Comparison of ENCODE assay signal across 11 cellular contexts in the genomic region with DNA sequence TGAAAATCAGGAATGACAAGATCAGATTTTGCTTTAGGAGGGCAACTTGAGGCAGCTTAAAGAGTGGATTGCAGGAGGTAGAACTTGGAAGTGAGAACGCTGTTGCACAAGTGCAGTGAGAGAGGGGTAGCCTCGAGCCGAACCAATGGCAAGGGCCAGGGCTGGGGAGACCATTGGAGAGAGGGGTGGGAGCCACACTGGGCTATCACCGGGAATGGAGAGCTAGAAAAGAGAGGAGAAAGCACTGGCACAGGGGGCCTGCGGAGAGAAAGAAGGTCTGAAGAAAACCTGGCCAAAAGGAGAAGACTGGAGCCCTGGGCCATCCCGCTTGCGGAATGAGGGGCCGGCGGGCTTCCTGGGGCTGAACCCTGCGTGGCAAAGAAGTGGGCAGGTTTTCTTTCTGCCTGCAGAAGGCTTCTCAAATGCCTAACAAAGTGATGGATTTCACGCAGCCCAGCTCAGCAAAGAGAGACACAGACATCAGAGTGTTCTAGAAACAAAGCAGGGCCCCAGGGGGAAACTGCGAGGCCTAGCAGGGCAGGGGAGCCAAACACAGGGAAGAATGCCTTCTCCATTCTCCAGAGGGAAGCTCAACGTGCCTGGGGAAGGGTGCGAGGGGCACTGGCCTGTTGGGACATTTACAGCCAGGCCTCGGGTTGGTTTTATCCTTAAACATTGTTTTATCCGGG. TPM values are rescaled to one million over a fixed set of nuclear protein-coding genes. Genes with fewer than 3 reads are reported as not detected.
DNase-seq lines count a peak whose midpoint lies in the region; ATAC-seq and TF ChIP-seq lines count a peak whose summit lies in the region.
"Had no signal": no experiment of that assay in that cellular context is flagged by ENCODE, and none has a peak within 500 bp of the region (broad histone marks: within the 10 kb centered on the region; RNA-seq: fewer than 3 reads in every experiment).

No MANE protein-coding gene starts in this region.

- CTCF ChIA-PET in CD8-positive, alpha-beta memory T cell (lab: Charles Lee), result interaction anchor here (1.4 kb wide), 1 partner anchor 46 kb away, joined by 3 read pairs; no protein-coding TSS in a partner anchor

- peaks cover 6% of the 10 kb centered on the region for H3K36me3 ChIP-seq in CD8-positive, alpha-beta memory T cell (ENCODE audit: insufficient read depth, low read length)
- no peaks in the 10 kb centered on the region for H3K36me3 ChIP-seq in neuronal stem cell (replicated peaks in 1 of 2; ENCODE audit: control insufficient read depth in 2 of 2, insufficient read depth in 2 of 2, low read length in 2 of 2)
- H3K36me3 ChIP-seq: esophagus muscularis mucosa, SJCRH30 had no signal

- H3K18ac ChIP-seq in neuronal stem cell (ENCODE audit: low read length), result peak overlapping the region; percentile 65

- peaks cover 0 to 14% (median 3%) of the 10 kb centered on the region in 3 donors for H3K36me3 Mint-ChIP-seq in CD8-positive, alpha-beta memory T cell
- H3K36me3 Mint-ChIP-seq in IgD-negative memory B cell, result no peaks in the 10 kb centered on the region
- no peaks in the 10 kb centered on the region for H3K36me3 Mint-ChIP-seq in brain

- H4K91ac ChIP-seq in neuronal stem cell (ENCODE audit: low read depth, low read length, poor library complexity), result no peak overlapping the region

- peak overlapping the region; percentile 81 for H2AFZ ChIP-seq in neuronal stem cell (ENCODE audit: low read length)

- H3K27ac ChIP-seq in CD8-positive, alpha-beta memory T cell (ENCODE audit: low read depth, low read length), result no peak overlapping the region
- no peak overlapping the region for H3K27ac ChIP-seq in neuronal stem cell (replicated peaks; ENCODE audit: low read length)
- no peak overlapping the region for H3K27ac ChIP-seq in right cardiac atrium (ENCODE audit: low read length)
- H3K27ac ChIP-seq: SJCRH30 had no signal

- H3K27me3 Mint-ChIP-seq in CD8-positive, alpha-beta memory T cell, result no peaks in the 10 kb centered on the region
- H3K27me3 Mint-ChIP-seq in IgD-negative memory B cell, result no peaks in the 10 kb centered on the region
- H3K27me3 Mint-ChIP-seq in brain, result peaks cover 3% of the 10 kb centered on the region

- H2BK5ac ChIP-seq in neuronal stem cell (ENCODE audit: low read length), result no peak overlapping the region

- H3K4ac ChIP-seq in neuronal stem cell (ENCODE audit: low read length), result no peak overlapping the region

- peaks cover 21 to 40% (median 33%) of the 10 kb centered on the region in 3 donors for H3K4me1 Mint-ChIP-seq in CD8-positive, alpha-beta memory T cell
- peaks cover 14 to 33% (median 26%) of the 10 kb centered on the region in 3 donors for H3K4me1 Mint-ChIP-seq in IgD-negative memory B cell
- peaks cover 61% of the 10 kb centered on the region for H3K4me1 Mint-ChIP-seq in brain

- no peaks in the 10 kb centered on the region for H3K27me3 ChIP-seq in CD8-positive, alpha-beta memory T cell (ENCODE audit: insufficient read depth, low read length, poor library complexity, severe bottlenecking)
- peaks cover 0 to 73% (median 13%) of the 10 kb centered on the region in 3 experiments for H3K27me3 ChIP-seq in neuronal stem cell (ENCODE audit: control insufficient read depth in 3 of 3, insufficient read depth in 3 of 3, low read depth in 1 of 3, low read length in 3 of 3)
- no peaks in the 10 kb centered on the region for H3K27me3 ChIP-seq in right cardiac atrium (ENCODE audit: control insufficient read depth, insufficient read depth)
- H3K27me3 ChIP-seq: esophagus muscularis mucosa had no signal

- H3K9me3 Mint-ChIP-seq in CD8-positive, alpha-beta memory T cell, result no peaks in the 10 kb centered on the region
- no peaks in the 10 kb centered on the region for H3K9me3 Mint-ChIP-seq in IgD-negative memory B cell
- peaks cover 0 to 3% (median 0%) of the 10 kb centered on the region in 5 experiments for H3K9me3 Mint-ChIP-seq in brain

- H3K79me1 ChIP-seq in neuronal stem cell (ENCODE audit: low read depth, low read length), result no peaks in the 10 kb centered on the region

- peak overlapping the region; percentile 76 for H2AK5ac ChIP-seq in neuronal stem cell (ENCODE audit: low read depth, low read length)

- POLR2A ChIA-PET in CD8-positive, alpha-beta memory T cell (lab: Charles Lee), result no interaction called here

- no peak for DNase-seq in CD8-positive, alpha-beta memory T cell
- DNase-seq in neuronal stem cell (ENCODE audit: low spot score) (no peak), kidney glomerular epithelial cell (lab: John Stamatoyannopoulos, UW) (no peak), right cardiac atrium (no peak)
- DNase-seq in activated effector memory CD4-positive, alpha-beta T cell treated with Interleukin-2 at 50 U/mL for 16 hours, result no peak
- DNase-seq: NCI-H524 treated with DMSO at 0.1 percent for 48 hours, SJCRH30 had no signal

- no CpG with 5 or more reads among the region's 16 CpGs for WGBS in neuronal stem cell (ENCODE audit: extremely low coverage in 2 of 2, insufficient read length in 2 of 2, insufficient replicate concordance in 1 of 2), 2 donors
- 89% methylated on average over 16 of the region's 16 CpGs for WGBS in right cardiac atrium

- no peak overlapping the region for H3K14ac ChIP-seq in neuronal stem cell (ENCODE audit: low read length)

- H3K4me1 ChIP-seq in CD8-positive, alpha-beta memory T cell (ENCODE audit: insufficient read depth, low read length), result peaks cover 21% of the 10 kb centered on the region
- H3K4me1 ChIP-seq in neuronal stem cell (ENCODE audit: control insufficient read depth in 2 of 2, insufficient read depth in 1 of 2, low read depth in 1 of 2, low read length in 2 of 2) (peaks cover 9 to 10% of the 10 kb centered on the region in 2 donors), right cardiac atrium (ENCODE audit: control insufficient read depth, insufficient read depth, low read length) (peaks cover 2% of the 10 kb centered on the region)
- H3K4me1 ChIP-seq: SJCRH30 had no signal

- H3K27ac Mint-ChIP-seq in CD8-positive, alpha-beta memory T cell, result peak overlapping the region in 7 of 8 donors; percentile 8 to 92 (median 78)
- peak overlapping the region; percentile 89 to 98 (median 91) for H3K27ac Mint-ChIP-seq in IgD-negative memory B cell
- peak overlapping the region in 4 of 5 experiments; percentile 44 to 86 (median 76) for H3K27ac Mint-ChIP-seq in brain

- no peak for ATAC-seq in HG03097 (IDR thresholded peaks at IDR 0.05; ENCODE audit: low FRiP score, unreplicated experiment)
- ATAC-seq in right cardiac atrium, result no peak

- peak overlapping the region; percentile 45 for H2BK15ac ChIP-seq in neuronal stem cell (ENCODE audit: low read length)

- intact Hi-C loops in right cardiac atrium (cut with DNase I), result no loop called here

- no peak overlapping the region for H3K4me2 ChIP-seq in neuronal stem cell (ENCODE audit: insufficient read depth, low read length, poor library complexity, severe bottlenecking)

- H3K23ac ChIP-seq in neuronal stem cell (ENCODE audit: low read depth, low read length, poor library complexity), result no peak overlapping the region

- H2BK12ac ChIP-seq in neuronal stem cell (ENCODE audit: low read length), result peak overlapping the region; percentile 95

- no peak for TF ChIP-seq CTCF in brain (conservative IDR thresholded peaks at IDR 0.05)

- no peak overlapping the region for H3K9ac ChIP-seq in neuronal stem cell (ENCODE audit: low read depth, low read length, poor library complexity)

- H4K8ac ChIP-seq in neuronal stem cell (ENCODE audit: low read depth, low read length), result no peak overlapping the region

- no peak overlapping the region for H2BK120ac ChIP-seq in neuronal stem cell (ENCODE audit: low read depth, low read length)

- H3K9me3 ChIP-seq in CD8-positive, alpha-beta memory T cell (ENCODE audit: low read length), result no peaks in the 10 kb centered on the region
- H3K9me3 ChIP-seq in neuronal stem cell (replicated peaks in 1 of 2; ENCODE audit: control insufficient read depth in 2 of 2, insufficient read depth in 1 of 2, low read depth in 1 of 2, low read length in 2 of 2), result no peaks in the 10 kb centered on the region
- H3K9me3 ChIP-seq in right cardiac atrium (ENCODE audit: control insufficient read depth, low read length), result no peaks in the 10 kb centered on the region
- H3K9me3 ChIP-seq: esophagus muscularis mucosa, SJCRH30 had no signal

- H3K4me3 ChIP-seq in CD8-positive, alpha-beta memory T cell (ENCODE audit: low read length), result no peak overlapping the region
- H3K4me3 ChIP-seq in neuronal stem cell (ENCODE audit: low read length in 2 of 2) (no peak overlapping the region), right cardiac atrium (ENCODE audit: low read length) (no peak overlapping the region)
- H3K4me3 ChIP-seq: SJCRH30 had no signal

- H3K4me3 Mint-ChIP-seq in CD8-positive, alpha-beta memory T cell, result peak overlapping the region; percentile 82 to 92 (median 87)
- peak overlapping the region; percentile 73 to 95 (median 86) for H3K4me3 Mint-ChIP-seq in IgD-negative memory B cell
- H3K4me3 Mint-ChIP-seq in brain, result peak overlapping the region; percentile 75 to 85 (median 84)

RNA-seq across cellular contexts. Expression of gene SLC37A1, which starts 1.2 kb away (rescaled TPM):
- 10 to 100 TPM; 16.6 to 16.9 TPM for total RNA-seq in CD8-positive, alpha-beta memory T cell
- 6.5 TPM for polyA plus RNA-seq in CD8-positive, alpha-beta memory T cell
- 14.8 TPM for polyA plus RNA-seq in IgD-negative memory B cell
- polyA plus RNA-seq in brain (ENCODE audit: insufficient read depth, low read depth, low replicate concordance), result 36.1 TPM
- polyA plus RNA-seq in neuronal stem cell (2013, experiment 1 of 2), result 9.1 TPM
- 8.5 TPM for polyA plus RNA-seq in neuronal stem cell (2013, experiment 2 of 2)
- 1 to 10 TPM; 2.7 to 2.9 (median 2.9) TPM for total RNA-seq in right cardiac atrium
- polyA plus RNA-seq in right cardiac atrium, result 1.9 TPM
- total RNA-seq: SJCRH30 had no signal

RNA-seq across cellular contexts. Expression of gene RSPH1, which starts 16.5 kb away (rescaled TPM):
- not detected for total RNA-seq in CD8-positive, alpha-beta memory T cell
- not detected for polyA plus RNA-seq in CD8-positive, alpha-beta memory T cell
- polyA plus RNA-seq in IgD-negative memory B cell (not detected), brain (ENCODE audit: insufficient read depth, low read depth, low replicate concordance) (9.1 TPM), right cardiac atrium (not detected)
- polyA plus RNA-seq in neuronal stem cell (2013, experiment 1 of 2), result 0.82 TPM
- 0.89 TPM for polyA plus RNA-seq in neuronal stem cell (2013, experiment 2 of 2)
- total RNA-seq in right cardiac atrium, result not detected
- total RNA-seq: SJCRH30 had no signal
